1 cellular context compared by ENCODE assay signal in genomic region chr1:44354840-44355581, GRCh38.
TF ChIP-seq lines count a peak whose summit lies in the region.

Gene ERI3, minus strand, starts transcription at chr1:44355257. Its CDS starts 231 bp downstream, at chr1:44355026.

TF ChIP-seq in WTC11, 78 proteins besides CTCF, POLR2A, EP300 and RAD21 (continued from another document):
- TF ChIP-seq ARID4B (CRISPR knock-in tag; IDR thresholded peaks at IDR 0.05; ENCODE audit: borderline replicate concordance) (no peak; the same call in 1 of the 2 replicates), CDX4 (CRISPR knock-in tag; IDR thresholded peaks at IDR 0.05; ENCODE audit: borderline replicate concordance) (no peak), TEAD4 (CRISPR knock-in tag; IDR thresholded peaks at IDR 0.05) (no peak), TEAD1 (CRISPR knock-in tag; IDR thresholded peaks at IDR 0.05) (no peak), JUN (CRISPR knock-in tag; IDR thresholded peaks at IDR 0.05) (no peak), ZBTB43 (CRISPR knock-in tag; IDR thresholded peaks at IDR 0.05) (no peak), ZNF281 (CRISPR knock-in tag; IDR thresholded peaks at IDR 0.05) (no peak), ZNF232 (CRISPR knock-in tag; IDR thresholded peaks at IDR 0.05) (no peak), USF2 (CRISPR knock-in tag; IDR thresholded peaks at IDR 0.05) (peak; percentile 27; the same call in 1 of the 2 replicates), AR (CRISPR knock-in tag; IDR thresholded peaks at IDR 0.05) (no peak), ZNF219 (CRISPR knock-in tag; IDR thresholded peaks at IDR 0.05; ENCODE audit: borderline replicate concordance) (no peak), ZNF263 (CRISPR knock-in tag; IDR thresholded peaks at IDR 0.05; ENCODE audit: low read depth) (no peak), ZNF671 (CRISPR knock-in tag; IDR thresholded peaks at IDR 0.05) (no peak), NR3C1 (CRISPR knock-in tag; conservative IDR thresholded peaks at IDR 0.05; ENCODE audit: low read depth) (no peak), OVOL2 (CRISPR knock-in tag; IDR thresholded peaks at IDR 0.05; ENCODE audit: borderline replicate concordance) (no peak), AFF4 (CRISPR knock-in tag; IDR thresholded peaks at IDR 0.05; ENCODE audit: borderline replicate concordance) (no peak), ATF2 (CRISPR knock-in tag; IDR thresholded peaks at IDR 0.05; ENCODE audit: borderline replicate concordance, low read depth) (no peak), NFYB (CRISPR knock-in tag; conservative IDR thresholded peaks at IDR 0.05; ENCODE audit: low read depth) (peak; percentile 95), GTF2I (CRISPR knock-in tag; conservative IDR thresholded peaks at IDR 0.05) (no peak), E2F5 (CRISPR knock-in tag; IDR thresholded peaks at IDR 0.05) (peak; percentile 47; the same call in 1 of the 2 replicates), ZMAT4 (CRISPR knock-in tag; IDR thresholded peaks at IDR 0.05) (no peak), HMGXB4 (CRISPR knock-in tag; IDR thresholded peaks at IDR 0.05) (no peak), ZNF416 (CRISPR knock-in tag; IDR thresholded peaks at IDR 0.05) (no peak), FOXP1 (CRISPR knock-in tag; IDR thresholded peaks at IDR 0.05; ENCODE audit: borderline replicate concordance) (peak; percentile 91), TCF7 (CRISPR knock-in tag; IDR thresholded peaks at IDR 0.05; ENCODE audit: low read depth) (0 out of 2 replicates have a peak, but pooled peaks have one; percentile 54), PRRX2 (CRISPR knock-in tag; IDR thresholded peaks at IDR 0.05) (no peak), SP1 (CRISPR knock-in tag; conservative IDR thresholded peaks at IDR 0.05) (peak; percentile 75; the same call in 1 of the 2 replicates), E2F1 (CRISPR knock-in tag; IDR thresholded peaks at IDR 0.05) (no peak), SOX15 (CRISPR knock-in tag; IDR thresholded peaks at IDR 0.05) (no peak), CREM (CRISPR knock-in tag; IDR thresholded peaks at IDR 0.05) (peak; percentile 89), FOXK1 (CRISPR knock-in tag; IDR thresholded peaks at IDR 0.05) (peak; percentile 94)
TF ChIP-seq in WTC11: peak in this region for 12.
